16 cellular contexts compared by ENCODE assay signal in genomic region chr9:118473527-118473926, GRCh38.
DNase-seq lines count a peak whose midpoint lies in the region; ATAC-seq and TF ChIP-seq lines count a peak whose summit lies in the region.
"Had no signal": no experiment of that assay in that cellular context is flagged by ENCODE, and none has a peak within 500 bp of the region (broad histone marks: within the 10 kb centered on the region; RNA-seq: fewer than 3 reads in every experiment).

No MANE protein-coding gene starts in this region.

- H3F3A ChIP-seq in GM23338 (replicated peaks; ENCODE audit: low read depth), result no peaks in the 10 kb centered on the region

- H3K79me2 ChIP-seq in GM23338 (replicated peaks; ENCODE audit: insufficient read depth), result no peaks in the 10 kb centered on the region
- no peaks in the 10 kb centered on the region for H3K79me2 ChIP-seq in Karpas-422 (ENCODE audit: low read length)

- H3K9ac ChIP-seq in Karpas-422 (ENCODE audit: low read length), result no peak overlapping the region
- H3K9ac ChIP-seq: BLaER1 had no signal

- no peak overlapping the region for H3K27ac Mint-ChIP-seq in GM23338

- peak; percentile 5 for DNase-seq in COLO668 (lab: John Stamatoyannopoulos, UW; ENCODE audit: unreplicated experiment)
- DNase-seq in GM23338 (ENCODE audit: low spot score), result peak; percentile 63
- peak; percentile 93 for DNase-seq in NCI-H774 (lab: John Stamatoyannopoulos, UW)
- peak; percentile 15 for DNase-seq in iPS-NIHi7 (ENCODE audit: extremely low spot score)
- DNase-seq in Karpas-422, result no peak
- no peak for DNase-seq in uterus
- DNase-seq: HCEC 1CT, MV-4-11, NCI-H1417 treated with DMSO at 0.1 percent for 48 hours, NCI-H2081 treated with DMSO at 0.1 percent for 48 hours, NCI-H226, NCI-H82 had no signal

- H4K20me1 ChIP-seq in GM23338 (replicated peaks; ENCODE audit: insufficient read depth), result no peaks in the 10 kb centered on the region
- no peaks in the 10 kb centered on the region for H4K20me1 ChIP-seq in Karpas-422 (ENCODE audit: insufficient read depth, low read depth, low read length)
- H4K20me1 ChIP-seq: BLaER1 had no signal

- no peak for TF ChIP-seq POLR2A in uterus (IDR thresholded peaks at IDR 0.05)

- H3K9me2 ChIP-seq in GM23338 (ENCODE audit: insufficient read depth) (no peaks in the 10 kb centered on the region), Karpas-422 (replicated peaks; ENCODE audit: insufficient read depth, low read length) (no peaks in the 10 kb centered on the region)

- no peak overlapping the region for H3K4me3 Mint-ChIP-seq in GM23338
- H3K4me3 Mint-ChIP-seq: IgD-negative memory B cell had no signal

- H3K9me3 Mint-ChIP-seq in GM23338, result peaks cover 36% of the 10 kb centered on the region

- ATAC-seq in GM23338 (peak; percentile 85), HG02981 (IDR thresholded peaks at IDR 0.05; ENCODE audit: unreplicated experiment) (no peak)

- TF ChIP-seq CTCF in GM23338 (conservative IDR thresholded peaks at IDR 0.05; ENCODE audit: low read depth in 2 of 2) (peak in 1 of 2 experiments; percentile 8; a peak in 1 of 4 replicates), uterus (IDR thresholded peaks at IDR 0.05) (no peak)

- H3K27ac ChIP-seq in GM23338 (ENCODE audit: low read depth) (no peak overlapping the region), Karpas-422 (ENCODE audit: low read length) (no peak overlapping the region), uterus (no peak overlapping the region)
- H3K27ac ChIP-seq: BLaER1, SJSA1 had no signal

- H3K36me3 Mint-ChIP-seq in GM23338 (ENCODE audit: low read depth), result no peaks in the 10 kb centered on the region
- H3K36me3 Mint-ChIP-seq: IgD-negative memory B cell had no signal

- H3K4me1 ChIP-seq in GM23338 (ENCODE audit: insufficient read depth) (0 out of 2 replicates have a peak, but pooled peaks cover 5% of the 10 kb centered on the region), Karpas-422 (ENCODE audit: low read length) (no peaks in the 10 kb centered on the region), uterus (no peaks in the 10 kb centered on the region)
- H3K4me1 ChIP-seq: BLaER1, SJSA1 had no signal

- H3K9me3 ChIP-seq in Karpas-422 (ENCODE audit: low read length) (peaks cover 21% of the 10 kb centered on the region), uterus (no peaks in the 10 kb centered on the region)
- H3K9me3 ChIP-seq: BLaER1, SJSA1 had no signal

- H3K4me1 Mint-ChIP-seq in GM23338, result peaks cover 5% of the 10 kb centered on the region; the same call in 2 of the 3 replicates

- H3K4me3 ChIP-seq in GM23338, result no peak overlapping the region
- H3K4me3 ChIP-seq in Karpas-422 (ENCODE audit: low read length), result no peak overlapping the region
- H3K4me3 ChIP-seq in uterus, result no peak overlapping the region
- H3K4me3 ChIP-seq: BLaER1, SJSA1 had no signal

- intact Hi-C loops in uterus (cut with DNase I; ENCODE audit: low total_unique reads), result no loop called here

- no peak overlapping the region for H3K4me2 ChIP-seq in GM23338
- no peak overlapping the region for H3K4me2 ChIP-seq in Karpas-422 (ENCODE audit: low read depth, low read length, poor library complexity, severe bottlenecking)
- H3K4me2 ChIP-seq: BLaER1 had no signal

- H3K36me3 ChIP-seq in GM23338 (ENCODE audit: insufficient read depth) (no peaks in the 10 kb centered on the region), Karpas-422 (ENCODE audit: insufficient read depth, low read length) (no peaks in the 10 kb centered on the region), uterus (no peaks in the 10 kb centered on the region)
- H3K36me3 ChIP-seq: BLaER1, SJSA1 had no signal

- H3K27me3 ChIP-seq in GM23338 (ENCODE audit: insufficient read depth) (no peaks in the 10 kb centered on the region), Karpas-422 (ENCODE audit: low read length) (no peaks in the 10 kb centered on the region), uterus (no peaks in the 10 kb centered on the region)
- H3K27me3 ChIP-seq: BLaER1, SJSA1 had no signal

- peaks cover 2% of the 10 kb centered on the region for H3K27me3 Mint-ChIP-seq in GM23338 (ENCODE audit: insufficient read depth, low read depth, poor library complexity)
- H3K27me3 Mint-ChIP-seq: IgD-negative memory B cell had no signal

- H2AFZ ChIP-seq in GM23338 (no peak overlapping the region), Karpas-422 (ENCODE audit: low read length) (no peak overlapping the region)

TF ChIP-seq in GM23338, 12 proteins besides CTCF, POLR2A, EP300 and RAD21 (continues in another document):
- no peak for TF ChIP-seq STAT1 (IDR thresholded peaks at IDR 0.05; ENCODE audit: unreplicated experiment)
- TF ChIP-seq ETS1 (IDR thresholded peaks at IDR 0.05), result no peak
- no peak for TF ChIP-seq ZNF462 (CRISPR knock-in tag; IDR thresholded peaks at IDR 0.05)
- TF ChIP-seq NANOG (IDR thresholded peaks at IDR 0.05; ENCODE audit: borderline replicate concordance), result no peak
- no peak for TF ChIP-seq EZH2 (IDR thresholded peaks at IDR 0.05; ENCODE audit: low read depth, unreplicated experiment)
- no peak for TF ChIP-seq ZNF331 (CRISPR knock-in tag; IDR thresholded peaks at IDR 0.05; ENCODE audit: low read depth)

Comparison
In these comparisons a context has a peak if more than half of its experiments do, and no peak if none do; other contexts are left out.
1. DNase-seq: peak in COLO668 (single experiment), GM23338 (single experiment), NCI-H774 (single experiment) and iPS-NIHi7 (single experiment); none in Karpas-422 (single experiment) and uterus (0 of 2).